In genomic region chr11:58286249-58286648, GRCh38 we compare ENCODE assay signal across 8 cellular contexts. TPM values are rescaled to one million over a fixed set of nuclear protein-coding genes. Genes with fewer than 3 reads are reported as not detected.
DNase-seq lines count a peak whose midpoint lies in the region; ATAC-seq, FAIRE-seq and TF ChIP-seq lines count a peak whose summit lies in the region.

No MANE protein-coding gene starts in this region.

- H3K27ac ChIP-seq in PC-9: no peak overlapping the region

- no peaks in the 10 kb centered on the region for H3K9me2 ChIP-seq in PC-9 (ENCODE audit: insufficient read depth)

- H2AFZ ChIP-seq in PC-9: no peak overlapping the region

- no TSS peak for BruUV-seq in PC-9 (replicated peaks; lab: Mats Ljungman, UMichigan)

- no peaks in the 10 kb centered on the region for H3K27me3 ChIP-seq in PC-9 (ENCODE audit: insufficient read depth, low read depth)

- DNase-seq in AG08396 (ENCODE audit: low spot score) (peak; percentile 39), GM12892 (ENCODE audit: insufficient read length) (peak; percentile 3), PC-9 (no peak), fibroblast of mammary gland (ENCODE audit: low read depth) (peak; percentile 47), smooth muscle cell of the brain vasculature (ENCODE audit: low read depth, low spot score) (peak; percentile 3), T1000 (lab: John Stamatoyannopoulos, UW) (no peak), NCI-H2081 treated with DMSO at 0.1 percent for 48 hours (lab: John Stamatoyannopoulos, UW) (no peak)

- no peaks in the 10 kb centered on the region for H3K9me3 ChIP-seq in PC-9 (ENCODE audit: insufficient read depth, low read depth)

- intact Hi-C loops in PC-9 (cut with micrococcal nuclease; ENCODE audit: unreplicated experiment): loop anchor here (2.0 kb wide), 1 partner anchor 623 kb away; no protein-coding TSS in a partner anchor

- H3K4me3 ChIP-seq in PC-9: no peak overlapping the region
- H3K4me3 ChIP-seq in fibroblast of mammary gland (ENCODE audit: control insufficient read depth, low read depth, low read length): no peak overlapping the region

- POLR2A ChIA-PET in PC-9 (lab: Charles Lee; ENCODE audit: unreplicated experiment): interaction anchor here (0.6 kb wide), 1 partner anchor 540 kb away, joined by 4 read pairs; no protein-coding TSS in a partner anchor

- peak; percentile 71 for ATAC-seq in HG02973 (IDR thresholded peaks at IDR 0.05; ENCODE audit: unreplicated experiment)

- TF ChIP-seq CTCF in PC-9 (conservative IDR thresholded peaks at IDR 0.05) (peak; percentile 62), fibroblast of mammary gland (conservative IDR thresholded peaks at IDR 0.05; ENCODE audit: control insufficient read depth, insufficient read depth, low read depth, low read length) (peak; percentile 68)

- no peak for TF ChIP-seq POLR2A in GM12892 (IDR thresholded peaks at IDR 0.05; ENCODE audit: low read depth, low read length)

- no peaks in the 10 kb centered on the region for H3F3A ChIP-seq in PC-9 (ENCODE audit: insufficient read depth, low read depth)

- H3K79me2 ChIP-seq in PC-9 (ENCODE audit: low read depth): no peaks in the 10 kb centered on the region

- no peak overlapping the region for H3K4me2 ChIP-seq in PC-9

- H3K36me3 ChIP-seq in PC-9 (ENCODE audit: low read depth): no peaks in the 10 kb centered on the region

- no peaks in the 10 kb centered on the region for H3K4me1 ChIP-seq in PC-9 (replicated peaks; ENCODE audit: insufficient read depth)

- FAIRE-seq in GM12892 (lab: Jason Lieb, UNC): no peak

- CTCF ChIA-PET in PC-9 (lab: Charles Lee): no interaction called here

- no peaks in the 10 kb centered on the region for H4K20me1 ChIP-seq in PC-9 (ENCODE audit: insufficient read depth)

RNA-seq across cellular contexts. Expression of gene OR10W1, which starts 18.2 kb away (rescaled TPM):
- not detected for polyA plus RNA-seq in GM12892 (2012; ENCODE audit: missing spikeins)
- total RNA-seq in PC-9 (2021): not detected in 2 replicates

RNA-seq across cellular contexts. Expression of gene OR10Q1, which starts 57.5 kb away (rescaled TPM):
- not detected for polyA plus RNA-seq in GM12892 (2012; ENCODE audit: missing spikeins)
- not detected in 2 replicates for total RNA-seq in PC-9 (2021)

Comparison
In these comparisons a context has a peak if more than half of its experiments do, and no peak if none do; other contexts are left out.
1. DNase-seq: peak in AG08396 (single experiment), GM12892 (single experiment), fibroblast of mammary gland (single experiment) and smooth muscle cell of the brain vasculature (single experiment); none in PC-9 (0 of 2), T1000 (single experiment) and NCI-H2081 treated with DMSO at 0.1 percent for 48 hours (single experiment).